Comparison of ENCODE assay signal across 14 cellular contexts in genomic region chr22:28594076-28594783, GRCh38.
A peak's percentile ranks its signal among the peaks of the same experiment; 100 is the strongest.
DNase-seq lines count a peak whose midpoint lies in the region; ATAC-seq, FAIRE-seq and TF ChIP-seq lines count a peak whose summit lies in the region.
"Had no signal": no experiment of that assay in that cellular context is flagged by ENCODE, and none has a peak within 500 bp of the region (broad histone marks: within the 10 kb centered on the region; RNA-seq: fewer than 3 reads in every experiment).

No MANE protein-coding gene starts in this region.

- TF ChIP-seq CTCF in PC-3 (conservative IDR thresholded peaks at IDR 0.05; ENCODE audit: low read depth, low read length) (no peak), psoas muscle (IDR thresholded peaks at IDR 0.05) (no peak)

- H3K9ac ChIP-seq in GM23248 = no peak overlapping the region
- H3K9ac ChIP-seq in PC-3 (ENCODE audit: low read length) = no peak overlapping the region

- H3K9me2 ChIP-seq in GM23248 (ENCODE audit: insufficient read depth) = no peaks in the 10 kb centered on the region
- H3K9me2 ChIP-seq in PC-3 (replicated peaks; ENCODE audit: low read length) = no peaks in the 10 kb centered on the region

- no peak overlapping the region for H3K27ac ChIP-seq in GM23248
- no peak overlapping the region for H3K27ac ChIP-seq in PC-3 (ENCODE audit: low read length)
- H3K27ac ChIP-seq in psoas muscle = no peak overlapping the region
- H3K27ac ChIP-seq: hepatocyte, SJSA1 had no signal

- H3K4me1 ChIP-seq in GM23248 (ENCODE audit: insufficient read depth) (peaks cover 15% of the 10 kb centered on the region), PC-3 (ENCODE audit: insufficient read depth, low read length) (peaks cover 15% of the 10 kb centered on the region), psoas muscle (no peaks in the 10 kb centered on the region)
- H3K4me1 ChIP-seq: SJSA1 had no signal

- 50 to 54% methylated on average over 2 of the region's 2 CpGs for WGBS in GM23248 (ENCODE audit: low coverage in 1 of 2, low lambda C conversion rate in 2 of 2, missing lambda C conversion rate in 2 of 2), 2 experiments
- 60 to 74% (median 67%) methylated on average over 2 of the region's 2 CpGs for WGBS in psoas muscle, 3 donors

- no peaks in the 10 kb centered on the region for H4K20me1 ChIP-seq in GM23248 (ENCODE audit: insufficient read depth)
- H4K20me1 ChIP-seq in PC-3 (ENCODE audit: low read length) = no peaks in the 10 kb centered on the region

- intact Hi-C loops in PC-3 (cut with micrococcal nuclease) (loop anchor here (1.0 to 10.0 kb wide), 5 partner anchors 172 to 574 kb away; no protein-coding TSS in a partner anchor), psoas muscle (cut with DNase I) (loop anchor here (2.0 to 10.0 kb wide), 4 partner anchors 569 to 709 kb away; no protein-coding TSS in a partner anchor)

- no peak for DNase-seq in GM23248
- DNase-seq in PC-3 = no peak
- no peak for DNase-seq in psoas muscle
- no peak for DNase-seq in SKM-1 treated with dmso at 0.1 percent for 144 hours (lab: John Stamatoyannopoulos, UW; ENCODE audit: unreplicated experiment)
- DNase-seq in activated T-cell treated with anti-CD3 and anti-CD28 coated beads, Interleukin-2, amount 50 U/mL, for 1 hour = no peak
- no peak for DNase-seq in NCI-H2227 treated with DMSO at 0.1 percent for 48 hours (lab: John Stamatoyannopoulos, UW)
- DNase-seq: aorta; CD8-positive, alpha-beta T cell; DMS 273 treated with DMSO at 0.1 percent for 48 hours; natural killer cell; right cardiac atrium had no signal

- no peaks in the 10 kb centered on the region for H3K36me3 ChIP-seq in GM23248 (ENCODE audit: low read depth)
- H3K36me3 ChIP-seq in PC-3 (ENCODE audit: low read depth, low read length) = no peaks in the 10 kb centered on the region
- H3K36me3 ChIP-seq in psoas muscle (ENCODE audit: insufficient read depth in 1 of 2, low read depth in 1 of 2) = no peaks in the 10 kb centered on the region
- H3K36me3 ChIP-seq: SJSA1 had no signal

- H3K27me3 ChIP-seq in GM23248 (replicated peaks; ENCODE audit: insufficient read depth) = no peaks in the 10 kb centered on the region
- no peaks in the 10 kb centered on the region for H3K27me3 ChIP-seq in PC-3 (ENCODE audit: low read length)
- H3K27me3 ChIP-seq in psoas muscle (ENCODE audit: insufficient read depth in 3 of 3, low read length in 2 of 3) = no peaks in the 10 kb centered on the region
- H3K27me3 ChIP-seq: hepatocyte, SJSA1 had no signal

- POLR2A ChIA-PET in PC-3 (lab: Charles Lee; ENCODE audit: unreplicated experiment) = no interaction called here

- in situ Hi-C loops in GM23248 (cut with MboI) = loop anchor here (10.0 kb wide), 1 partner anchor 329 kb away; no protein-coding TSS in a partner anchor

- peak; percentile 45 for FAIRE-seq in endometrium (lab: Jason Lieb, UNC)

- H2AFZ ChIP-seq in GM23248 (no peak overlapping the region), PC-3 (ENCODE audit: low read length) (no peak overlapping the region)
- H2AFZ ChIP-seq: hepatocyte had no signal

- peak overlapping the region; percentile 47 for H3K4me2 ChIP-seq in GM23248 (ENCODE audit: unreplicated experiment)
- H3K4me2 ChIP-seq in PC-3 (ENCODE audit: low read length) = no peak overlapping the region
- H3K4me2 ChIP-seq: hepatocyte had no signal

- no peak overlapping the region for H3K4me3 ChIP-seq in GM23248
- no peak overlapping the region for H3K4me3 ChIP-seq in PC-3 (ENCODE audit: low read length)
- H3K4me3 ChIP-seq in psoas muscle = no peak overlapping the region
- H3K4me3 ChIP-seq: hepatocyte, SJSA1 had no signal

- H3K9me3 ChIP-seq in GM23248 (ENCODE audit: low read depth) (no peaks in the 10 kb centered on the region), PC-3 (ENCODE audit: low read length) (no peaks in the 10 kb centered on the region), psoas muscle (no peaks in the 10 kb centered on the region)
- H3K9me3 ChIP-seq: SJSA1 had no signal

- H3F3A ChIP-seq in GM23248 (ENCODE audit: insufficient read depth) (0 out of 2 replicates have a peak, but pooled peaks cover 8% of the 10 kb centered on the region), PC-3 (ENCODE audit: low read length, unreplicated experiment) (no peaks in the 10 kb centered on the region)

- no TSS peak for BruUV-seq in PC-3 (replicated peaks; lab: Mats Ljungman, UMichigan)

- peak; percentile 7; the same call in 1 of the 2 replicates for ATAC-seq in PC-3
- peak in 3 of 4 donors; percentile 36 to 59 (median 36) for ATAC-seq in psoas muscle

- CTCF ChIA-PET in PC-3 (lab: Charles Lee) = interaction anchor here (0.6 kb wide), 1 partner anchor 204 kb away, joined by 8 read pairs; no protein-coding TSS in a partner anchor

- H3K79me2 ChIP-seq in GM23248 (ENCODE audit: insufficient read depth) (no peaks in the 10 kb centered on the region), PC-3 (ENCODE audit: low read length) (no peaks in the 10 kb centered on the region)
- H3K79me2 ChIP-seq: hepatocyte had no signal
